In the genomic region with DNA sequence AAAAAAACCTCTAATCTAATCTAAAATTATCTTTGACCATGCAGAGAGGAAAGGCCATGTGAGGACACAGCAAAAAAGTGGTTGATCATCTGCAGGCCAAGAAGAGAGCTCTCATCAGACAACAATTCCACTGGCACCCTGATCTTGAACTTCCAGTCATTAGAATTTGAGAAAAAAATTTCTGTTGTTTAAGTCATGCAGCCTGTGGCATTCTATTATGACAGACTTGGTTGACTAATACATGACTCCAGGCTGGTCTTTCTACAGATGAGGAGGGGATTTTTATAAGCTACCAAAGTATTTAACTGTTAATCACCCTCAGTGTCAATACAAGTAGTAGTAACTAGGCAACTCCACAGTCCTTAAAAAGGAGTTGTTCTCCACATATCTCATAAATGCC, we compare ENCODE assay signal across 14 cellular contexts.
DNase-seq lines count a peak whose midpoint lies in the region.
"Had no signal": no experiment of that assay in that cellular context is flagged by ENCODE, and none has a peak within 500 bp of the region (broad histone marks: within the 10 kb centered on the region; RNA-seq: fewer than 3 reads in every experiment).

No MANE protein-coding gene starts in this region.

- DNase-seq in HS-5 (ENCODE audit: low read depth) (peak; percentile 95), amniotic stem cell (lab: John Stamatoyannopoulos, UW) (peak; percentile 80), hepatic stellate cell (ENCODE audit: low spot score) (peak; percentile 9), NCI-H510A (lab: John Stamatoyannopoulos, UW) (no peak), DMS53 treated with DMSO at 0.1 percent for 48 hours (lab: John Stamatoyannopoulos, UW; ENCODE audit: unreplicated experiment) (no peak), SKM-1 treated with dmso at 0.1 percent for 144 hours (lab: John Stamatoyannopoulos, UW; ENCODE audit: unreplicated experiment) (no peak), hypothalamus (lab: John Stamatoyannopoulos, UW) (no peak)
- DNase-seq: activated CD4-positive, CD25-positive, alpha-beta regulatory T cell treated with anti-CD3 and anti-CD28 coated beads, Interleukin-2, amount 50 U/mL, for 72 hours; amygdala; hippocampal formation; lower lobe of right lung had no signal

- H3K27me3 ChIP-seq in ACC112 (ENCODE audit: insufficient read depth, low read length), result no peaks in the 10 kb centered on the region
- H3K27me3 ChIP-seq: tibial nerve had no signal

- peak overlapping the region; percentile 98 for H3K27ac ChIP-seq in ACC112 (ENCODE audit: low read depth, low read length)
- H3K27ac ChIP-seq: A549, lower lobe of right lung, tibial nerve had no signal

- peaks cover 4% of the 10 kb centered on the region; the same call in 1 of the 2 replicates for H3K36me3 ChIP-seq in ACC112 (ENCODE audit: insufficient read depth, low read length)
- H3K36me3 ChIP-seq: lower lobe of right lung, tibial nerve had no signal

- no peaks in the 10 kb centered on the region for H3K79me2 ChIP-seq in ACC112 (ENCODE audit: control insufficient read depth, insufficient read depth, low read length, unreplicated experiment)

- no peak overlapping the region for H3K4me3 ChIP-seq in ACC112 (ENCODE audit: low read depth, low read length)
- H3K4me3 ChIP-seq: A549, lower lobe of right lung, tibial nerve had no signal

- no peak overlapping the region for H2AFZ ChIP-seq in ACC112 (ENCODE audit: low read length, unreplicated experiment)

- peaks cover 38% of the 10 kb centered on the region for H3K4me1 ChIP-seq in ACC112 (ENCODE audit: control insufficient read depth, insufficient read depth, low read length, unreplicated experiment)
- H3K4me1 ChIP-seq: A549, lower lobe of right lung, tibial nerve had no signal

Comparison
In these comparisons a context has a peak if more than half of its experiments do, and no peak if none do; other contexts are left out.
1. DNase-seq: peak in HS-5 (single experiment), amniotic stem cell (single experiment) and hepatic stellate cell (single experiment); none in NCI-H510A (single experiment), DMS53 treated with DMSO at 0.1 percent for 48 hours (single experiment), SKM-1 treated with dmso at 0.1 percent for 144 hours (single experiment) and hypothalamus (0 of 51).